In the genomic region with DNA sequence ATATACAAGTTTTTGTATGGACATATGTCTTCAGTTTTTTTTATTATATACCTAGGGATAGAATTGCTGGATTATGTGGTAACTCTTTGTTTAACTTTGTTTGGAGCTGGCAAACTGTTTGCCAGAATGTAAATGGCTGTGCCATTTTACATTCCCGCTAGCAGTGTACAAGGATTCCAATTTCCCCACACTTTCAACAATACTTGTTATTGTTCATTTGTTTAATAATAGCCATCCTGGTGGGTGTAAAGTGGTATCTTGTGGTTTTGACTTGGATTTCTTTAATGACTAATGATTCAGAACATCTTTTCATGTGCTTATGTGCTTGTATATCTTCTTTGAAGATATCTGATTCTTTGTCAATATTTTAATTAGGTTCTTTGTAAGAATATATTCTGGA, we compare ENCODE assay signal across 18 cellular contexts.
"Had no signal": no experiment of that assay in that cellular context is flagged by ENCODE, and none has a peak within 500 bp of the region (broad histone marks: within the 10 kb centered on the region; RNA-seq: fewer than 3 reads in every experiment).

No MANE protein-coding gene starts in this region.

- DNase-seq: activated CD4-positive, alpha-beta T cell treated with anti-CD3 and anti-CD28 coated beads, Interleukin-2, amount 50 U/mL, for 48 hours; activated CD4-positive, CD25-positive, alpha-beta regulatory T cell treated with anti-CD3 and anti-CD28 coated beads, Interleukin-2, amount 50 U/mL, for 72 hours; activated naive CD4-positive, alpha-beta T cell treated with anti-CD3 and anti-CD28 coated beads for 36 hours; activated naive CD8-positive, alpha-beta T cell treated with anti-CD3 and anti-CD28 coated beads, Interleukin-2, amount 50 U/mL, for 24 hours; dermis blood vessel endothelial cell; islet precursor cell; left lung; mucosa of descending colon; naive thymus-derived CD4-positive, alpha-beta T cell; stimulated activated CD4-positive, alpha-beta T cell treated with anti-CD3 and anti-CD28 coated beads, Interleukin-2, amount 100 ng/mL, for 48 hours; stimulated activated naive B cell treated with anti-CD40 and anti-IgM and Interleukin-4, amounts not matched to agents 10 μg/mL and 1 μg/mL and 100 μg/mL, for 72 hours; T1000; uterus had no signal

- ATAC-seq: activated naive CD8-positive, alpha-beta T cell treated with anti-CD3 and anti-CD28 coated beads, Interleukin-2, amount 50 U/mL, for 24 hours; left lung; mucosa of descending colon; naive thymus-derived CD4-positive, alpha-beta T cell; stimulated activated naive B cell treated with anti-CD40 and anti-IgM and Interleukin-4, amounts not matched to agents 10 μg/mL and 1 μg/mL and 100 μg/mL, for 72 hours had no signal

- H3K4me3 ChIP-seq: ascending aorta, left lung, mucosa of descending colon, tibial nerve, uterus had no signal

- H3K9me3 ChIP-seq: ascending aorta, left lung, mucosa of descending colon, neutrophil, tibial nerve, uterus had no signal

- H3K27ac ChIP-seq: ascending aorta, epithelial cell of prostate, left lung, neutrophil, parathyroid adenoma, tibial nerve, uterus had no signal

- H3K36me3 ChIP-seq: ascending aorta, left lung, neutrophil, uterus had no signal

- H3K4me1 ChIP-seq: parathyroid adenoma had no signal

- H3K27me3 ChIP-seq: ascending aorta, left lung, neutrophil, tibial nerve, uterus had no signal
